ENCODE assay signal across 8 cellular contexts in the genomic region with DNA sequence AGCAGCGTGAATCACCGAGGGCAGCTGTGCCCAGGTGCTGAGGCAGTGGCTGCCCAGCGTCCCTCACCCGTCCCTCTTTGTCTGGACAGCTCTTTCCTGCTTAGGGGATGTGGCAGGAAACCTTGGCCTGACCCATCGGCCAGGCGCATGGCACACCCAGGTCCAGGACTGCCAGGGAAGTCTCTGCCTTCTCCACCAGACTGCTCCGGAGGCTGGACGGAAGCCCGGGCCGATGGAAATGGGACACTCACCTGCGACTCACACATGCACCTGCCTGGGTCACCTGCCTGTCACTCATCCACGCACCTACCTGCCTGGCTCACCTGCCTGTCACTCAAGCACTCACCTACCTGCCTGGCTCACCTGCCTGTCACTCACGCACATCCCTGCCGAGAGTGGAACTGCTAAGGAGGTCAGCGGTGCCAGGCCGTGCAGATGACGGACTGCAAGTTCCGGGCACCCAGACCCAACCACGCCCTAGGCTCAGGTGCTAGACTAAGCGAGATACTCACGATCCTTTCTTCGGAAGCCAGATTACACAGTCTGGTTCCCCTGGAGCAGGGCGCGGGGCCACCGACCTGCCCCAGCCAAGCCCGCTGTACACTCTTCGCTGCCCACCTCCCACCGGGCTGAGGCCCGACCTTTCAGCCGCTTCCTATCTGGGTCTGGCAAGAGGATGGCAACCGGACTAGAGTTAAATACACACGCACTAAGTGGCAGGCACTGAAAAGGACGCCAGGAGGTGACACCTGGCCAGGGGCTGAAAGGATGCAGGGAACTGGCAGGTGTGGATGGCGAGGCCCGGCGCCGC. TPM values are rescaled to one million over a fixed set of nuclear protein-coding genes. Genes with fewer than 3 reads are reported as not detected.
DNase-seq lines count a peak whose midpoint lies in the region; ATAC-seq and TF ChIP-seq lines count a peak whose summit lies in the region.

No MANE protein-coding gene starts in this region.

- TF ChIP-seq POLR2A in vagina (IDR thresholded peaks at IDR 0.05) = no peak

- H3K36me3 ChIP-seq in lower lobe of right lung (peaks cover 18% of the 10 kb centered on the region), vagina (peaks cover 0 to 6% of the 10 kb centered on the region in 2 donors)

- TF ChIP-seq CTCF in astrocyte of the cerebellum (IDR thresholded peaks at IDR 0.05; ENCODE audit: low read depth, low read length, missing control alignments) (no peak), lower lobe of right lung (IDR thresholded peaks at IDR 0.05) (no peak), vagina (IDR thresholded peaks at IDR 0.05) (no peak)

- H3K4me1 ChIP-seq in lower lobe of right lung (peaks cover 40% of the 10 kb centered on the region), vagina (peaks cover 56% of the 10 kb centered on the region)

- no peaks in the 10 kb centered on the region for H3K27me3 ChIP-seq in lower lobe of right lung (ENCODE audit: low read depth)
- no peaks in the 10 kb centered on the region for H3K27me3 ChIP-seq in vagina

- H3K27ac ChIP-seq in lower lobe of right lung (peak overlapping the region; percentile 87), vagina (peak overlapping the region; percentile 84)

- peak; percentile 38 for ATAC-seq in lower lobe of right lung
- no peak for ATAC-seq in HG03108 (IDR thresholded peaks at IDR 0.05; ENCODE audit: unreplicated experiment)

- intact Hi-C loops in lower lobe of right lung (cut with DNase I) (no loop called here), vagina (cut with DNase I) (no loop called here)

- peak overlapping the region; percentile 86 for H3K4me3 ChIP-seq in Jurkat, Clone E6-1 (ENCODE audit: low read length)
- H3K4me3 ChIP-seq in astrocyte of the cerebellum (ENCODE audit: low read depth, low read length) = peak overlapping the region; percentile 84
- peak overlapping the region; percentile 93 for H3K4me3 ChIP-seq in lower lobe of right lung
- H3K4me3 ChIP-seq in vagina = peak overlapping the region; percentile 87 to 97

- in situ Hi-C loops in astrocyte of the cerebellum (cut with HindIII; ENCODE audit: low sequenced_read_pairs) = no loop called here

- H3K9me3 ChIP-seq in lower lobe of right lung (no peaks in the 10 kb centered on the region), vagina (no peaks in the 10 kb centered on the region)

- DNase-seq in COLO668 (lab: John Stamatoyannopoulos, UW; ENCODE audit: unreplicated experiment) (peak; percentile 88), astrocyte of the cerebellum (ENCODE audit: low read depth) (no peak), lower lobe of right lung (peak; percentile 65), vagina (ENCODE audit: extremely low spot score in 2 of 2) (no peak)
- DNase-seq in Jurkat, Clone E6-1 (ENCODE audit: low read depth, low spot score) = no peak
- DNase-seq in activated CD8-positive, alpha-beta memory T cell treated with anti-CD3 and anti-CD28 coated beads, Interleukin-2, amount 50 U/mL, for 48 hours = no peak
- DNase-seq in activated effector memory CD4-positive, alpha-beta T cell treated with anti-CD3 and anti-CD28 coated beads, Interleukin-2, amount 50 U/mL, for 16 hours = no peak

RNA-seq across cellular contexts. Expression of gene UBE2J2, which starts 1.1 kb away (rescaled TPM):
- 54.5 TPM for polyA plus RNA-seq in Jurkat, Clone E6-1 (2012; ENCODE audit: insufficient read depth, insufficient read length)
- total RNA-seq in lower lobe of right lung (49.9 TPM), vagina (56.7 TPM)

RNA-seq across cellular contexts. Expression of gene SCNN1D, which starts 7.7 kb away (rescaled TPM):
- polyA plus RNA-seq in Jurkat, Clone E6-1 (2012; ENCODE audit: insufficient read depth, insufficient read length) = 11.9 TPM
- total RNA-seq in lower lobe of right lung = 4.3 TPM
- 8.6 TPM for total RNA-seq in vagina

RNA-seq across cellular contexts. Expression of gene C1QTNF12, which starts 26.0 kb away (rescaled TPM):
- polyA plus RNA-seq in Jurkat, Clone E6-1 (2012; ENCODE audit: insufficient read depth, insufficient read length) = not detected
- total RNA-seq in lower lobe of right lung = 1.2 TPM
- not detected for total RNA-seq in vagina

RNA-seq across cellular contexts. Expression of gene ACAP3, which starts 35.2 kb away (rescaled TPM):
- 66.3 TPM for polyA plus RNA-seq in Jurkat, Clone E6-1 (2012; ENCODE audit: insufficient read depth, insufficient read length)
- total RNA-seq in lower lobe of right lung (50.6 TPM), vagina (68.5 TPM)

RNA-seq across cellular contexts. Expression of gene PUSL1, which starts 35.9 kb away (rescaled TPM):
- polyA plus RNA-seq in Jurkat, Clone E6-1 (2012; ENCODE audit: insufficient read depth, insufficient read length) = 21.7 TPM
- total RNA-seq in lower lobe of right lung (16.2 TPM), vagina (31.2 TPM)

Comparison
In these comparisons a context has a peak if more than half of its experiments do, and no peak if none do; other contexts are left out.
1. DNase-seq: peak in COLO668 (single experiment) and lower lobe of right lung (single experiment); none in Jurkat, Clone E6-1 (single experiment), astrocyte of the cerebellum (single experiment), vagina (0 of 2), activated CD8-positive, alpha-beta memory T cell treated with anti-CD3 and anti-CD28 coated beads, Interleukin-2, amount 50 U/mL, for 48 hours (single experiment) and activated effector memory CD4-positive, alpha-beta T cell treated with anti-CD3 and anti-CD28 coated beads, Interleukin-2, amount 50 U/mL, for 16 hours (single experiment).
2. Peak in every context shown above with its lines, with median percentiles within 50 percentile points of each other: H3K4me3 ChIP-seq.